In genomic region chr1:76463838-76464237, GRCh38 we compare ENCODE assay signal across 25 cellular contexts.
DNase-seq lines count a peak whose midpoint lies in the region; ATAC-seq and TF ChIP-seq lines count a peak whose summit lies in the region.
"Had no signal": no experiment of that assay in that cellular context is flagged by ENCODE, and none has a peak within 500 bp of the region (broad histone marks: within the 10 kb centered on the region; RNA-seq: fewer than 3 reads in every experiment).

No MANE protein-coding gene starts in this region.

- no peak for TF ChIP-seq CTCF in activated CD8-positive, alpha-beta T cell treated with anti-CD3 and anti-CD28 coated beads for 36 hours (IDR thresholded peaks at IDR 0.05)
- TF ChIP-seq CTCF in OCI-LY3 (IDR thresholded peaks at IDR 0.05; ENCODE audit: low read depth, low read length): no peak
- TF ChIP-seq CTCF in endothelial cell (IDR thresholded peaks at IDR 0.05; ENCODE audit: unreplicated experiment): no peak

- no peak for DNase-seq in activated CD8-positive, alpha-beta T cell treated with anti-CD3 and anti-CD28 coated beads for 36 hours
- DNase-seq in activated CD8-positive, alpha-beta T cell treated with anti-CD3 and anti-CD28 coated beads, Interleukin-2, amount 10 ng/mL, durations not matched to agents 7 days and 5 days: no peak
- no peak for DNase-seq in stimulated activated naive CD8-positive, alpha-beta T cell treated with anti-CD3 and anti-CD28 coated beads, Interleukin-15, amount 100 ng/mL, for 72 hours
- DNase-seq in endothelial cell (ENCODE audit: low spot score) (no peak), ureter (ENCODE audit: low spot score) (no peak), HT-29 (ENCODE audit: low spot score) (no peak)
- DNase-seq: 8988T; activated B cell treated with CpG ODN at 0.5 μM for 24 hours; activated CD4-positive, alpha-beta memory T cell treated with anti-CD3 and anti-CD28 coated beads for 36 hours; activated gamma-delta T cell treated with Interleukin-2 at 50 U/mL for 16 hours; activated T-cell treated with anti-CD3 and anti-CD28 coated beads for 4 hours; CD4-positive, CD25-positive, alpha-beta regulatory T cell; effector CD4-positive, alpha-beta T cell; NCI-H1417; NCI-H2081 treated with DMSO at 0.1 percent for 48 hours; NCI-H345; right lobe of liver; stimulated activated CD4-positive, alpha-beta T cell treated with anti-CD3 and anti-CD28 coated beads, Interleukin-12 subunit alpha, Interleukin-12 subunit beta, amount 100 ng/mL, for 4 hours; T1000 had no signal

- H3K36me3 ChIP-seq in OCI-LY3 (replicated peaks; ENCODE audit: low read depth, low read length): no peaks in the 10 kb centered on the region
- H3K36me3 ChIP-seq: brain microvascular endothelial cell, right lobe of liver, tibial nerve had no signal

- CTCF ChIA-PET in activated CD8-positive, alpha-beta T cell treated with anti-CD3 and anti-CD28 coated beads for 36 hours (lab: Charles Lee): no interaction called here
- CTCF ChIA-PET in activated CD8-positive, alpha-beta T cell treated with anti-CD3 and anti-CD28 coated beads, Interleukin-2, amount 10 ng/mL, durations not matched to agents 7 days and 5 days (lab: Charles Lee): interaction anchor here (1.1 kb wide), 1 partner anchor 310 kb away, joined by 3 read pairs; no protein-coding TSS in a partner anchor

- no peak overlapping the region for H3K9ac ChIP-seq in OCI-LY3 (ENCODE audit: low read length)

- no peak overlapping the region for H2AFZ ChIP-seq in OCI-LY3 (ENCODE audit: low read depth, low read length)

- no peak overlapping the region for H3K4me3 ChIP-seq in OCI-LY3 (ENCODE audit: low read length)
- H3K4me3 ChIP-seq: right lobe of liver, tibial nerve had no signal

- H3K27me3 Mint-ChIP-seq in activated CD8-positive, alpha-beta T cell treated with anti-CD3 and anti-CD28 coated beads for 36 hours: no peaks in the 10 kb centered on the region
- H3K27me3 Mint-ChIP-seq in activated CD8-positive, alpha-beta T cell treated with anti-CD3 and anti-CD28 coated beads, Interleukin-2, amount 10 ng/mL, durations not matched to agents 7 days and 5 days (ENCODE audit: low read depth): no peaks in the 10 kb centered on the region
- no peaks in the 10 kb centered on the region for H3K27me3 Mint-ChIP-seq in stimulated activated naive CD8-positive, alpha-beta T cell treated with anti-CD3 and anti-CD28 coated beads, Interleukin-15, amount 100 ng/mL, for 72 hours
- peaks cover 4% of the 10 kb centered on the region for H3K27me3 Mint-ChIP-seq in endothelial cell (ENCODE audit: unreplicated experiment)
- H3K27me3 Mint-ChIP-seq: activated B cell treated with CpG ODN at 0.5 μM for 24 hours; activated CD4-positive, alpha-beta memory T cell treated with anti-CD3 and anti-CD28 coated beads for 36 hours; CD4-positive, CD25-positive, alpha-beta regulatory T cell had no signal

- no peaks in the 10 kb centered on the region for H3K27me3 ChIP-seq in OCI-LY3 (ENCODE audit: low read depth, low read length)
- H3K27me3 ChIP-seq: brain microvascular endothelial cell, right lobe of liver, tibial nerve had no signal

- H3K4me1 Mint-ChIP-seq in activated CD8-positive, alpha-beta T cell treated with anti-CD3 and anti-CD28 coated beads for 36 hours (ENCODE audit: low read depth): peaks cover 10% of the 10 kb centered on the region
- H3K4me1 Mint-ChIP-seq in activated CD8-positive, alpha-beta T cell treated with anti-CD3 and anti-CD28 coated beads, Interleukin-2, amount 10 ng/mL, durations not matched to agents 7 days and 5 days (ENCODE audit: low read depth): no peaks in the 10 kb centered on the region
- H3K4me1 Mint-ChIP-seq in stimulated activated naive CD8-positive, alpha-beta T cell treated with anti-CD3 and anti-CD28 coated beads, Interleukin-15, amount 100 ng/mL, for 72 hours: peaks cover 7% of the 10 kb centered on the region
- no peaks in the 10 kb centered on the region for H3K4me1 Mint-ChIP-seq in endothelial cell (ENCODE audit: unreplicated experiment)
- H3K4me1 Mint-ChIP-seq: CD4-positive, CD25-positive, alpha-beta regulatory T cell had no signal

- peak; percentile 10 for ATAC-seq in activated CD8-positive, alpha-beta T cell treated with anti-CD3 and anti-CD28 coated beads for 36 hours
- no peak for ATAC-seq in activated CD8-positive, alpha-beta T cell treated with anti-CD3 and anti-CD28 coated beads, Interleukin-2, amount 10 ng/mL, durations not matched to agents 7 days and 5 days
- peak; percentile 27 for ATAC-seq in HG02885 (IDR thresholded peaks at IDR 0.05; ENCODE audit: poor library complexity, unreplicated experiment)
- ATAC-seq in stimulated activated naive CD8-positive, alpha-beta T cell treated with anti-CD3 and anti-CD28 coated beads, Interleukin-15, amount 100 ng/mL, for 72 hours: peak; percentile 39
- ATAC-seq: right lobe of liver, Right ventricle myocardium inferior had no signal

- intact Hi-C loops in activated CD8-positive, alpha-beta T cell treated with anti-CD3 and anti-CD28 coated beads for 36 hours (cut with micrococcal nuclease): no loop called here

- H3K4me1 ChIP-seq in OCI-LY3 (ENCODE audit: low read length): peaks cover 23% of the 10 kb centered on the region
- H3K4me1 ChIP-seq: right lobe of liver, tibial nerve had no signal

- H3K36me3 Mint-ChIP-seq in activated CD8-positive, alpha-beta T cell treated with anti-CD3 and anti-CD28 coated beads for 36 hours (ENCODE audit: low read depth): no peaks in the 10 kb centered on the region
- no peaks in the 10 kb centered on the region for H3K36me3 Mint-ChIP-seq in activated CD8-positive, alpha-beta T cell treated with anti-CD3 and anti-CD28 coated beads, Interleukin-2, amount 10 ng/mL, durations not matched to agents 7 days and 5 days (ENCODE audit: low read depth)
- no peaks in the 10 kb centered on the region for H3K36me3 Mint-ChIP-seq in endothelial cell (ENCODE audit: low read depth, unreplicated experiment)
- H3K36me3 Mint-ChIP-seq: activated CD4-positive, alpha-beta memory T cell treated with anti-CD3 and anti-CD28 coated beads for 36 hours; CD4-positive, CD25-positive, alpha-beta regulatory T cell had no signal

- POLR2A ChIA-PET in activated CD8-positive, alpha-beta T cell treated with anti-CD3 and anti-CD28 coated beads for 36 hours (lab: Charles Lee): no interaction called here
- POLR2A ChIA-PET in activated CD8-positive, alpha-beta T cell treated with anti-CD3 and anti-CD28 coated beads, Interleukin-2, amount 10 ng/mL, durations not matched to agents 7 days and 5 days (lab: Charles Lee): no interaction called here

- no peaks in the 10 kb centered on the region for H3K79me2 ChIP-seq in OCI-LY3 (ENCODE audit: low read length)

- peaks cover 4% of the 10 kb centered on the region for H3K9me3 Mint-ChIP-seq in activated CD8-positive, alpha-beta T cell treated with anti-CD3 and anti-CD28 coated beads for 36 hours
- H3K9me3 Mint-ChIP-seq in activated CD8-positive, alpha-beta T cell treated with anti-CD3 and anti-CD28 coated beads, Interleukin-2, amount 10 ng/mL, durations not matched to agents 7 days and 5 days (ENCODE audit: insufficient read depth): no peaks in the 10 kb centered on the region
- H3K9me3 Mint-ChIP-seq in stimulated activated naive CD8-positive, alpha-beta T cell treated with anti-CD3 and anti-CD28 coated beads, Interleukin-15, amount 100 ng/mL, for 72 hours: no peaks in the 10 kb centered on the region
- no peaks in the 10 kb centered on the region for H3K9me3 Mint-ChIP-seq in endothelial cell (ENCODE audit: unreplicated experiment)

- H3K9me3 ChIP-seq in OCI-LY3 (ENCODE audit: insufficient read depth, low read length): no peaks in the 10 kb centered on the region
- H3K9me3 ChIP-seq: right lobe of liver, tibial nerve had no signal

- H3K4me2 ChIP-seq in OCI-LY3 (ENCODE audit: low read length): peak overlapping the region; percentile 30

- no peak overlapping the region for H3K27ac ChIP-seq in OCI-LY3 (ENCODE audit: low read length)
- H3K27ac ChIP-seq: brain microvascular endothelial cell, right lobe of liver, tibial nerve had no signal

- no peaks in the 10 kb centered on the region for H4K20me1 ChIP-seq in OCI-LY3 (ENCODE audit: insufficient read depth, low read length)

- peak overlapping the region; percentile 59 for H3K27ac Mint-ChIP-seq in activated CD8-positive, alpha-beta T cell treated with anti-CD3 and anti-CD28 coated beads for 36 hours
- no peak overlapping the region for H3K27ac Mint-ChIP-seq in activated CD8-positive, alpha-beta T cell treated with anti-CD3 and anti-CD28 coated beads, Interleukin-2, amount 10 ng/mL, durations not matched to agents 7 days and 5 days
- H3K27ac Mint-ChIP-seq in stimulated activated naive CD8-positive, alpha-beta T cell treated with anti-CD3 and anti-CD28 coated beads, Interleukin-15, amount 100 ng/mL, for 72 hours: peak overlapping the region in 1 of 2 donors; percentile 74
- H3K27ac Mint-ChIP-seq in endothelial cell (ENCODE audit: unreplicated experiment): no peak overlapping the region
- H3K27ac Mint-ChIP-seq: activated B cell treated with CpG ODN at 0.5 μM for 24 hours; activated CD4-positive, alpha-beta memory T cell treated with anti-CD3 and anti-CD28 coated beads for 36 hours; CD4-positive, CD25-positive, alpha-beta regulatory T cell had no signal

- no peak overlapping the region for H3K4me3 Mint-ChIP-seq in activated CD8-positive, alpha-beta T cell treated with anti-CD3 and anti-CD28 coated beads for 36 hours
- no peak overlapping the region for H3K4me3 Mint-ChIP-seq in activated CD8-positive, alpha-beta T cell treated with anti-CD3 and anti-CD28 coated beads, Interleukin-2, amount 10 ng/mL, durations not matched to agents 7 days and 5 days
- H3K4me3 Mint-ChIP-seq in stimulated activated naive CD8-positive, alpha-beta T cell treated with anti-CD3 and anti-CD28 coated beads, Interleukin-15, amount 100 ng/mL, for 72 hours: no peak overlapping the region
- no peak overlapping the region for H3K4me3 Mint-ChIP-seq in endothelial cell (ENCODE audit: unreplicated experiment)
- H3K4me3 Mint-ChIP-seq: activated B cell treated with CpG ODN at 0.5 μM for 24 hours; activated CD4-positive, alpha-beta memory T cell treated with anti-CD3 and anti-CD28 coated beads for 36 hours; CD4-positive, CD25-positive, alpha-beta regulatory T cell; neural crest cell had no signal
